Comparison of ENCODE assay signal across 8 cellular contexts in genomic region chr9:106864533-106865143, GRCh38. TPM values are rescaled to one million over a fixed set of nuclear protein-coding genes. Genes with fewer than 3 reads are reported as not detected.
DNase-seq lines count a peak whose midpoint lies in the region; ATAC-seq and TF ChIP-seq lines count a peak whose summit lies in the region.

No MANE protein-coding gene starts in this region.

- H3K36me3 Mint-ChIP-seq in progenitor cell of endocrine pancreas (ENCODE audit: insufficient read depth), result peaks cover 8% of the 10 kb centered on the region

- H3K9ac ChIP-seq in SK-N-SH, result peak overlapping the region; percentile 94

- TF ChIP-seq EP300 in SK-N-SH (IDR thresholded peaks at IDR 0.05; ENCODE audit: borderline replicate concordance in 1 of 2, low read depth in 1 of 2, low read length in 1 of 2) (no peak), gastroesophageal sphincter (IDR thresholded peaks at IDR 0.05) (no peak)

- peak overlapping the region; percentile 94 for H3K27ac Mint-ChIP-seq in progenitor cell of endocrine pancreas

- 14% methylated on average over 7 of the region's 7 CpGs for WGBS in SK-N-SH (ENCODE audit: low lambda C conversion rate)
- WGBS in gastroesophageal sphincter (ENCODE audit: low coverage in 1 of 2), 2 donors, result 5 to 9% methylated on average over 6 to 7 of the region's 7 CpGs

- peak overlapping the region; percentile 84 to 96 for H3K27ac ChIP-seq in SK-N-SH (ENCODE audit: low read depth in 2 of 2, low read length in 1 of 2)
- peak overlapping the region; percentile 82 to 92 (median 87) for H3K27ac ChIP-seq in gastroesophageal sphincter

- peak overlapping the region; percentile 93 for H3K4me2 ChIP-seq in SK-N-SH

- no peak for TF ChIP-seq POLR2A in gastroesophageal sphincter (IDR thresholded peaks at IDR 0.05)

- peaks cover 61% of the 10 kb centered on the region for H3K79me2 ChIP-seq in SK-N-SH (ENCODE audit: insufficient read depth)

- peak overlapping the region; percentile 64 to 91 for H3K4me3 ChIP-seq in SK-N-SH (ENCODE audit: low read depth in 2 of 2, low read length in 1 of 2)
- peak overlapping the region; percentile 84 to 92 for H3K4me3 ChIP-seq in gastroesophageal sphincter

- peak; percentile 9; the same call in 1 of the 2 replicates for TF ChIP-seq RAD21 in SK-N-SH (IDR thresholded peaks at IDR 0.05; ENCODE audit: low read length)

- H3K4me3 Mint-ChIP-seq in progenitor cell of endocrine pancreas (ENCODE audit: low read depth), result peak overlapping the region; percentile 98

- H3K9me3 Mint-ChIP-seq in progenitor cell of endocrine pancreas (ENCODE audit: low read depth), result no peaks in the 10 kb centered on the region

- H3K9me2 ChIP-seq in SK-N-SH, result no peaks in the 10 kb centered on the region

- H4K20me1 ChIP-seq in SK-N-SH (ENCODE audit: insufficient read depth), result no peaks in the 10 kb centered on the region

- peaks cover 57% of the 10 kb centered on the region for H3K4me1 Mint-ChIP-seq in progenitor cell of endocrine pancreas (ENCODE audit: low read depth)

- peak overlapping the region; percentile 98 for H2AFZ ChIP-seq in SK-N-SH (ENCODE audit: low read depth)

- ATAC-seq in gastroesophageal sphincter (no peak), left lobe of liver (no peak), GM19324 (IDR thresholded peaks at IDR 0.05; ENCODE audit: low FRiP score, unreplicated experiment) (no peak), GM21619 (IDR thresholded peaks at IDR 0.05; ENCODE audit: unreplicated experiment) (no peak)

- TF ChIP-seq CTCF in SK-N-SH (IDR thresholded peaks at IDR 0.05) (no peak), gastroesophageal sphincter (IDR thresholded peaks at IDR 0.05) (no peak), progenitor cell of endocrine pancreas (IDR thresholded peaks at IDR 0.05; ENCODE audit: unreplicated experiment) (no peak)

- CTCF ChIA-PET in SK-N-SH (lab: Yijun Ruan, JAX), result interaction anchor here (1.0 to 3.6 kb wide), 6 partner anchors 9 to 1024 kb away, joined by 3 to 21 read pairs (median 4); no protein-coding TSS in a partner anchor

- H3K36me3 ChIP-seq in SK-N-SH (replicated peaks in 1 of 2; ENCODE audit: control insufficient read depth in 1 of 2, insufficient read depth in 2 of 2, low read length in 1 of 2), result no peaks in the 10 kb centered on the region
- no peaks in the 10 kb centered on the region for H3K36me3 ChIP-seq in gastroesophageal sphincter

- peaks cover 11% of the 10 kb centered on the region for H3F3A ChIP-seq in SK-N-SH (replicated peaks; ENCODE audit: insufficient read depth)

- peaks cover 0 to 2% of the 10 kb centered on the region in 2 experiments; a peak in 2 of 4 replicates for H3K4me1 ChIP-seq in SK-N-SH (ENCODE audit: control insufficient read depth in 1 of 2, insufficient read depth in 2 of 2, low read depth in 1 of 2, low read length in 1 of 2)
- H3K4me1 ChIP-seq in gastroesophageal sphincter, result peaks cover 17 to 58% (median 18%) of the 10 kb centered on the region in 3 donors

- DNase-seq in NCI-H1694 treated with DMSO at 0.1 percent for 48 hours (lab: John Stamatoyannopoulos, UW) (peak; percentile 21), NCI-H1694 (lab: John Stamatoyannopoulos, UW) (no peak), SK-N-SH (peak; percentile 34), progenitor cell of endocrine pancreas (ENCODE audit: low spot score, unreplicated experiment) (no peak), left lobe of liver (ENCODE audit: low spot score) (no peak)

- POLR2A ChIA-PET in SK-N-SH (lab: Yijun Ruan, JAX), result interaction anchor here (0.7 to 1.8 kb wide), 5 partner anchors 11 to 260 kb away, joined by 3 to 10 read pairs (median 3); no protein-coding TSS in a partner anchor

- H3K9me3 ChIP-seq in SK-N-SH (no peaks in the 10 kb centered on the region), gastroesophageal sphincter (no peaks in the 10 kb centered on the region)

- peaks cover 8% of the 10 kb centered on the region for H3K27me3 Mint-ChIP-seq in progenitor cell of endocrine pancreas

- no peaks in the 10 kb centered on the region; the same call in 1 of the 2 replicates for H3K27me3 ChIP-seq in SK-N-SH (ENCODE audit: insufficient read depth)
- H3K27me3 ChIP-seq in gastroesophageal sphincter, result no peaks in the 10 kb centered on the region

TF ChIP-seq in SK-N-SH, 30 proteins besides CTCF, POLR2A, EP300 and RAD21:
- peak; percentile 53; the same call in 1 of the 2 replicates for TF ChIP-seq YY1 (IDR thresholded peaks at IDR 0.05; ENCODE audit: low read depth)
- TF ChIP-seq TAF1 (IDR thresholded peaks at IDR 0.05; ENCODE audit: borderline replicate concordance, low read depth, low read length), result 0 out of 2 replicates have a peak, but pooled peaks have one; percentile 6
- TF ChIP-seq SMC3 (IDR thresholded peaks at IDR 0.05; ENCODE audit: low read depth, low read length), result no peak

RNA-seq across cellular contexts. Expression of gene ZNF462, which starts 1.7 kb away (rescaled TPM):
- 5.2 and 5.5 TPM in 2 replicates for polyA plus RNA-seq in SK-N-SH (2012; rRNA removed)
- polyA plus RNA-seq in SK-N-SH (2012; cell fraction: cytosol; rRNA removed), result 3.4 and 3.8 TPM in 2 replicates
- polyA plus RNA-seq in SK-N-SH (2012; cell fraction: nucleus; rRNA removed), result 6.8 and 10.0 TPM in 2 replicates
- total RNA-seq in gastroesophageal sphincter, result 10 to 100 TPM; 19.1 to 57.9 (median 35.6) TPM
- total RNA-seq in progenitor cell of endocrine pancreas, result 102 and 103 TPM in 2 replicates
- 2.2 TPM for total RNA-seq in left lobe of liver

Comparison
In these comparisons a context has a peak if more than half of its experiments do, and no peak if none do; other contexts are left out.
1. DNase-seq: peak in NCI-H1694 treated with DMSO at 0.1 percent for 48 hours (single experiment) and SK-N-SH (single experiment); none in NCI-H1694 (single experiment), progenitor cell of endocrine pancreas (single experiment) and left lobe of liver (single experiment).